ENCODE assay signal across 18 cellular contexts in the genomic region with DNA sequence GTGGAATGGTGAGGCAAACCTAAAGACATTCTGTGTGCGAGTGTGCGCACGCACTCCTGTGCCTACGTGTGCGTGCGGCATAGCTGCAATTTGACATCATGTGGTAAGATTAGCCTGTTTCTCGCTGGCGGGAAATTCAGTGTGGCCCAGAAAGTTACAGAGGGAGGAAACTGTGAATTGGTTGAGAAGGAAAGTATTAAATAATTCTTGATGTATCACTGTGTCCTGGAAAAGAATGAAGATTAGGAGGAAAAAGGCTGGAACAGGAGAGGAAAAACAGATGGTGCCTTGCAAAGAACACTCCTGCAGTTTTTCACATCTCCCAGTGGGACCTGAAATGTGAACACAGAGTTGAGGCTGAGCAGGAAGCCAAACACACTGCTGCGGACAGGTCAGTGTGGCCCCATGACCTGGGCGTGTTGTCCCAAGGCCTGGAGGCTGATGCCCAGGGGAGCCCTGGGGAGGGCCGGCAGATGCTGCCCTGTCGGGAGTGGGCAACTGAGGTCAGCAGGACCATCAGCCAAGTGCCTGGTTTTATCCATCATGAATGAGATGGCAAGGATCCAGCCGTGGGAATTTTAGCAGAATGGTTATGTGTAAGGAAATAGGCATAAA.
DNase-seq lines count a peak whose midpoint lies in the region; ATAC-seq and TF ChIP-seq lines count a peak whose summit lies in the region.
"Had no signal": no experiment of that assay in that cellular context is flagged by ENCODE, and none has a peak within 500 bp of the region (broad histone marks: within the 10 kb centered on the region; RNA-seq: fewer than 3 reads in every experiment).

No MANE protein-coding gene starts in this region.

- H3K9me1 ChIP-seq in IMR-90 (ENCODE audit: insufficient read depth, low read length) = no peaks in the 10 kb centered on the region; the same call in 1 of the 2 replicates

- H3K4me3 ChIP-seq in IMR-90 (ENCODE audit: insufficient read depth, low read depth, low read length) (no peak overlapping the region), gastroesophageal sphincter (no peak overlapping the region), right cardiac atrium (ENCODE audit: low read length) (no peak overlapping the region), sigmoid colon (no peak overlapping the region)
- H3K4me3 ChIP-seq: BLaER1, PC-9 had no signal

- peak overlapping the region; percentile 55; the same call in 1 of the 2 replicates for H3K27ac ChIP-seq in IMR-90 (ENCODE audit: insufficient read depth, low read length)
- peak overlapping the region in 3 of 4 donors; percentile 42 to 53 (median 49) for H3K27ac ChIP-seq in gastroesophageal sphincter
- H3K27ac ChIP-seq in right cardiac atrium (ENCODE audit: low read length) = peak overlapping the region; percentile 12
- H3K27ac ChIP-seq in sigmoid colon = peak overlapping the region in 3 of 4 donors; percentile 32 to 60 (median 42)
- H3K27ac ChIP-seq: BLaER1, HL-60, PC-9 had no signal

- no peak overlapping the region for H4K5ac ChIP-seq in IMR-90 (ENCODE audit: low read depth, low read length)

- no peak overlapping the region for H2AK9ac ChIP-seq in IMR-90 (replicated peaks; ENCODE audit: low read depth, low read length, poor library complexity)

- H2AFZ ChIP-seq in IMR-90 (replicated peaks; ENCODE audit: low read length, poor library complexity) = no peak overlapping the region
- H2AFZ ChIP-seq: PC-9 had no signal

- H3K14ac ChIP-seq in IMR-90 (replicated peaks; ENCODE audit: low read depth, low read length) = no peak overlapping the region

- no peaks in the 10 kb centered on the region for H3K9me3 Mint-ChIP-seq in activated CD8-positive, alpha-beta memory T cell treated with anti-CD3 and anti-CD28 coated beads, Interleukin-2, amount 10 ng/mL, durations not matched to agents 7 days and 5 days (ENCODE audit: low read depth)
- H3K9me3 Mint-ChIP-seq: CD8-positive, alpha-beta memory T cell had no signal

- no peak for TF ChIP-seq POLR2A in IMR-90 (IDR thresholded peaks at IDR 0.05; ENCODE audit: low read depth, low read length)
- TF ChIP-seq POLR2A in gastroesophageal sphincter (IDR thresholded peaks at IDR 0.05) = no peak
- no peak for TF ChIP-seq POLR2A in sigmoid colon (IDR thresholded peaks at IDR 0.05)

- no peaks in the 10 kb centered on the region for H3K36me3 Mint-ChIP-seq in activated CD8-positive, alpha-beta memory T cell treated with anti-CD3 and anti-CD28 coated beads, Interleukin-2, amount 10 ng/mL, durations not matched to agents 7 days and 5 days
- H3K36me3 Mint-ChIP-seq: CD8-positive, alpha-beta memory T cell had no signal

- intact Hi-C loops in IMR-90 (cut with micrococcal nuclease) (no loop called here), right cardiac atrium (cut with DNase I) (no loop called here), sigmoid colon (cut with DNase I) (no loop called here)

- H3K36me3 ChIP-seq in IMR-90 (ENCODE audit: control insufficient read depth, insufficient read depth, low read length) = no peaks in the 10 kb centered on the region
- H3K36me3 ChIP-seq in gastroesophageal sphincter = no peaks in the 10 kb centered on the region
- H3K36me3 ChIP-seq in sigmoid colon = no peaks in the 10 kb centered on the region
- H3K36me3 ChIP-seq: BLaER1 had no signal

- TF ChIP-seq RAD21 in IMR-90 (IDR thresholded peaks at IDR 0.05; ENCODE audit: low read length) = no peak

- H3K9ac ChIP-seq in IMR-90 (ENCODE audit: low read depth, low read length) = no peak overlapping the region
- H3K9ac ChIP-seq: BLaER1 had no signal

- H3K4ac ChIP-seq in IMR-90 (ENCODE audit: low read depth, low read length) = no peak overlapping the region

- no peak overlapping the region for H2BK15ac ChIP-seq in IMR-90 (ENCODE audit: low read depth, low read length)

- H3K79me1 ChIP-seq in IMR-90 (ENCODE audit: low read depth in 1 of 2, low read length in 2 of 2) = no peaks in the 10 kb centered on the region

- no peak overlapping the region for H2BK20ac ChIP-seq in IMR-90 (ENCODE audit: low read depth, low read length)

- no peak overlapping the region for H4K91ac ChIP-seq in IMR-90 (ENCODE audit: insufficient read depth, low read depth, low read length)

- H3K27me3 ChIP-seq in IMR-90 (ENCODE audit: control insufficient read depth, insufficient read depth, low read length) (peaks cover 11% of the 10 kb centered on the region; the same call in 1 of the 2 replicates), gastroesophageal sphincter (no peaks in the 10 kb centered on the region), right cardiac atrium (ENCODE audit: control insufficient read depth, insufficient read depth) (no peaks in the 10 kb centered on the region), sigmoid colon (no peaks in the 10 kb centered on the region)
- H3K27me3 ChIP-seq: BLaER1 had no signal

- dilution Hi-C loops in IMR-90 (cut with HindIII; ENCODE audit: low sequenced_read_pairs, unreplicated experiment) = no loop called here

- DNase-seq in IMR-90 = no peak
- peak; percentile 51 to 84 (median 81) for DNase-seq in right cardiac atrium
- peak; percentile 80 for DNase-seq in sigmoid colon
- no peak for DNase-seq in activated CD8-positive, alpha-beta memory T cell treated with anti-CD3 and anti-CD28 coated beads, Interleukin-2, amount 10 ng/mL, durations not matched to agents 7 days and 5 days
- no peak for DNase-seq in T-helper 1 cell
- DNase-seq: CD8-positive, alpha-beta memory T cell; DMS79 treated with DMSO at 0.1 percent for 48 hours; HCEC 1CT; MV-4-11; NCI-H1417 treated with DMSO at 0.1 percent for 48 hours; NCI-H2029 treated with DMSO at 0.1 percent for 48 hours; NCI-H510A treated with DMSO at 0.1 percent for 48 hours; PC-9 had no signal

- CTCF ChIA-PET in IMR-90 (lab: Yijun Ruan, JAX) = no interaction called here
- CTCF ChIA-PET in activated CD8-positive, alpha-beta memory T cell treated with anti-CD3 and anti-CD28 coated beads, Interleukin-2, amount 10 ng/mL, durations not matched to agents 7 days and 5 days (lab: Charles Lee) = no interaction called here

- no peak for ATAC-seq in IMR-90 (ENCODE audit: low read depth)
- peak; percentile 83 for ATAC-seq in gastroesophageal sphincter
- ATAC-seq in right cardiac atrium = peak; percentile 76 to 86
- no peak for ATAC-seq in HG02973 (IDR thresholded peaks at IDR 0.05; ENCODE audit: unreplicated experiment)
- no peak for ATAC-seq in activated CD8-positive, alpha-beta memory T cell treated with anti-CD3 and anti-CD28 coated beads, Interleukin-2, amount 10 ng/mL, durations not matched to agents 7 days and 5 days
- no peak for ATAC-seq in GM19455 (IDR thresholded peaks at IDR 0.05; ENCODE audit: unreplicated experiment)

- no peak overlapping the region; the same call in 1 of the 2 replicates for H3K18ac ChIP-seq in IMR-90 (ENCODE audit: low read depth, low read length)

- 65% methylated on average over 10 of the region's 13 CpGs; no CpG with 5 or more reads in 1 of the 2 experiments for WGBS in IMR-90 (ENCODE audit: extremely low coverage in 2 of 2, insufficient read length in 1 of 2), 2 experiments
- WGBS in gastroesophageal sphincter (ENCODE audit: low coverage in 1 of 2), 2 donors = 60 to 85% methylated on average over 9 to 13 of the region's 13 CpGs
- WGBS in right cardiac atrium = 71% methylated on average over 13 of the region's 13 CpGs
- 85% methylated on average over 13 of the region's 13 CpGs for WGBS in sigmoid colon, 2 donors

- H2BK120ac ChIP-seq in IMR-90 (ENCODE audit: low read depth, low read length) = no peak overlapping the region

- H4K20me1 ChIP-seq in IMR-90 (ENCODE audit: insufficient read depth, low read length) = no peaks in the 10 kb centered on the region
- H4K20me1 ChIP-seq: BLaER1 had no signal

- in situ Hi-C loops in IMR-90 (cut with MboI; ENCODE audit: low sequenced_read_pairs) = no loop called here

- TF ChIP-seq CTCF in IMR-90 (conservative IDR thresholded peaks at IDR 0.05; ENCODE audit: low read depth, low read length) (no peak), gastroesophageal sphincter (IDR thresholded peaks at IDR 0.05) (no peak), sigmoid colon (IDR thresholded peaks at IDR 0.05) (no peak)

- no peak overlapping the region for H3K4me3 Mint-ChIP-seq in activated CD8-positive, alpha-beta memory T cell treated with anti-CD3 and anti-CD28 coated beads, Interleukin-2, amount 10 ng/mL, durations not matched to agents 7 days and 5 days
- H3K4me3 Mint-ChIP-seq: CD8-positive, alpha-beta memory T cell had no signal

- H3K9me3 ChIP-seq in IMR-90 (ENCODE audit: control insufficient read depth, insufficient read depth, low read length) = no peaks in the 10 kb centered on the region
- no peaks in the 10 kb centered on the region for H3K9me3 ChIP-seq in gastroesophageal sphincter
- H3K9me3 ChIP-seq in right cardiac atrium (ENCODE audit: control insufficient read depth, low read length) = no peaks in the 10 kb centered on the region
- no peaks in the 10 kb centered on the region for H3K9me3 ChIP-seq in sigmoid colon
- H3K9me3 ChIP-seq: BLaER1 had no signal

- no peak overlapping the region for H3K4me2 ChIP-seq in IMR-90 (ENCODE audit: low read depth, low read length)
- H3K4me2 ChIP-seq: BLaER1, PC-9 had no signal

- H3K27me3 Mint-ChIP-seq in activated CD8-positive, alpha-beta memory T cell treated with anti-CD3 and anti-CD28 coated beads, Interleukin-2, amount 10 ng/mL, durations not matched to agents 7 days and 5 days = peaks cover 3% of the 10 kb centered on the region

- H3K27ac Mint-ChIP-seq in activated CD8-positive, alpha-beta memory T cell treated with anti-CD3 and anti-CD28 coated beads, Interleukin-2, amount 10 ng/mL, durations not matched to agents 7 days and 5 days = no peak overlapping the region
- H3K27ac Mint-ChIP-seq: CD8-positive, alpha-beta memory T cell had no signal

- no peak overlapping the region for H3K23ac ChIP-seq in IMR-90 (ENCODE audit: low read depth, low read length)

- 0 out of 2 replicates have a peak overlapping the region, but pooled peaks have one; percentile 37 for H2AK5ac ChIP-seq in IMR-90 (ENCODE audit: low read depth, low read length)

- no peak overlapping the region for H4K8ac ChIP-seq in IMR-90 (ENCODE audit: low read depth in 2 of 2, low read length in 2 of 2)

- no peak overlapping the region for H2BK5ac ChIP-seq in IMR-90 (ENCODE audit: low read depth, low read length, poor library complexity, severe bottlenecking)

- H3K56ac ChIP-seq in IMR-90 (ENCODE audit: extremely low read depth, insufficient read depth, low read length) = no peak overlapping the region

- POLR2A ChIA-PET in IMR-90 (lab: Charles Lee; ENCODE audit: unreplicated experiment) = no interaction called here

- no peaks in the 10 kb centered on the region for H3K4me1 Mint-ChIP-seq in activated CD8-positive, alpha-beta memory T cell treated with anti-CD3 and anti-CD28 coated beads, Interleukin-2, amount 10 ng/mL, durations not matched to agents 7 days and 5 days
- H3K4me1 Mint-ChIP-seq: CD8-positive, alpha-beta memory T cell had no signal

- H3K4me1 ChIP-seq in IMR-90 (ENCODE audit: control insufficient read depth, insufficient read depth, low read length) = no peaks in the 10 kb centered on the region; the same call in 1 of the 2 replicates
- no peaks in the 10 kb centered on the region for H3K4me1 ChIP-seq in gastroesophageal sphincter
- peaks cover 2% of the 10 kb centered on the region for H3K4me1 ChIP-seq in right cardiac atrium (ENCODE audit: control insufficient read depth, insufficient read depth, low read length)
- peaks cover 0 to 3% (median 0%) of the 10 kb centered on the region in 4 donors for H3K4me1 ChIP-seq in sigmoid colon

- TF ChIP-seq EP300 in gastroesophageal sphincter (IDR thresholded peaks at IDR 0.05) (no peak), sigmoid colon (IDR thresholded peaks at IDR 0.05) (no peak)

- BruUV-seq in IMR-90 (replicated peaks; lab: Mats Ljungman, UMichigan) = no TSS peak

Comparison
In these comparisons a context has a peak if more than half of its experiments do, and no peak if none do; other contexts are left out.
1. ATAC-seq: peak in gastroesophageal sphincter (single experiment) and right cardiac atrium (2 of 2); none in IMR-90 (single experiment), HG02973 (single experiment), activated CD8-positive, alpha-beta memory T cell treated with anti-CD3 and anti-CD28 coated beads, Interleukin-2, amount 10 ng/mL, durations not matched to agents 7 days and 5 days (single experiment) and GM19455 (single experiment).
2. DNase-seq: peak in right cardiac atrium (3 of 3) and sigmoid colon (single experiment); none in IMR-90 (single experiment), activated CD8-positive, alpha-beta memory T cell treated with anti-CD3 and anti-CD28 coated beads, Interleukin-2, amount 10 ng/mL, durations not matched to agents 7 days and 5 days (single experiment) and T-helper 1 cell (0 of 5).
3. Peak in every context shown above with its lines, with median percentiles within 50 percentile points of each other: H3K27ac ChIP-seq.